8 cellular contexts compared by ENCODE assay signal in genomic region chr4:109572154-109572553, GRCh38.
"Had no signal": no experiment of that assay in that cellular context is flagged by ENCODE, and none has a peak within 500 bp of the region (broad histone marks: within the 10 kb centered on the region; RNA-seq: fewer than 3 reads in every experiment).

No MANE protein-coding gene starts in this region.

- ATAC-seq: HepG2 had no signal

- H3K9ac ChIP-seq: KMS-11 had no signal

- FAIRE-seq: HepG2, HTR-8/SVneo had no signal

- H3K4me2 ChIP-seq: KMS-11 had no signal

- H3K27ac ChIP-seq: HL-60, KMS-11 had no signal

- DNase-seq: IMR-90, KBM-7, KG1 had no signal

- H3K27me3 Mint-ChIP-seq: IgD-negative memory B cell had no signal
